ENCODE assay signal across 8 cellular contexts in genomic region chr20:45362804-45363610, GRCh38. TPM values are rescaled to one million over a fixed set of nuclear protein-coding genes. Genes with fewer than 3 reads are reported as not detected.
A peak's percentile ranks its signal among the peaks of the same experiment; 100 is the strongest.
DNase-seq lines count a peak whose midpoint lies in the region; ATAC-seq, FAIRE-seq and TF ChIP-seq lines count a peak whose summit lies in the region.

Gene SYS1, plus strand, starts transcription at chr20:45363156. Its CDS starts 376 bp downstream, at chr20:45363532.

- no peaks in the 10 kb centered on the region for H3K9me3 ChIP-seq in small intestine (ENCODE audit: control insufficient read depth, low read depth)

- H3K36me3 ChIP-seq in bronchial epithelial cell (ENCODE audit: control insufficient read depth, insufficient read depth, low read length) (peaks cover 6% of the 10 kb centered on the region), small intestine (ENCODE audit: control insufficient read depth in 2 of 2, insufficient read depth in 2 of 2, low read length in 2 of 2) (peaks cover 4 to 12% of the 10 kb centered on the region in 2 donors)

- TF ChIP-seq CTCF in AG09309 (IDR thresholded peaks at IDR 0.05; ENCODE audit: control insufficient read depth, insufficient read depth, low read depth, low read length, missing control alignments) (peak; percentile 85), WI38 (IDR thresholded peaks at IDR 0.05; ENCODE audit: low read depth, low read length) (peak; percentile 73), bronchial epithelial cell (IDR thresholded peaks at IDR 0.05; ENCODE audit: insufficient read depth, low read length, severe bottlenecking) (peak; percentile 83)

- ATAC-seq in GM18909 (IDR thresholded peaks at IDR 0.05; ENCODE audit: poor library complexity, unreplicated experiment) (peak; percentile 89), HG03175 (IDR thresholded peaks at IDR 0.05; ENCODE audit: unreplicated experiment) (peak; percentile 87)

- H3K27me3 ChIP-seq in bronchial epithelial cell (ENCODE audit: control insufficient read depth, insufficient read depth, low read length): no peaks in the 10 kb centered on the region
- H3K27me3 ChIP-seq in small intestine (ENCODE audit: control insufficient read depth in 2 of 2, insufficient read depth in 2 of 2, low read length in 2 of 2): no peaks in the 10 kb centered on the region

- no peak for FAIRE-seq in bronchial epithelial cell (lab: Jason Lieb, UNC)
- no peak for FAIRE-seq in small intestine (lab: Jason Lieb, UNC)

- DNase-seq in AG09309 (ENCODE audit: low read depth): peak; percentile 95
- DNase-seq in NCI-H2227 treated with DMSO at 0.1 percent for 48 hours (lab: John Stamatoyannopoulos, UW): peak; percentile 99
- peak; percentile 94 for DNase-seq in bronchial epithelial cell (ENCODE audit: low read depth)
- DNase-seq in iPS-NIHi11 (ENCODE audit: low spot score): peak; percentile 96
- peak; percentile 99 for DNase-seq in small intestine

- H3K4me1 ChIP-seq in small intestine (ENCODE audit: control insufficient read depth in 2 of 2, insufficient read depth in 1 of 2, low read depth in 1 of 2, low read length in 1 of 2): peaks cover 2 to 8% of the 10 kb centered on the region in 2 donors

- H3K4me3 ChIP-seq in AG09309 (ENCODE audit: control insufficient read depth, low read depth, low read length) (peak within 1 kb of the TSS; percentile 69), WI38 (ENCODE audit: low read depth, low read length) (peak within 1 kb of the TSS; percentile 80), bronchial epithelial cell (ENCODE audit: low read depth, low read length) (peak within 1 kb of the TSS; percentile 72), small intestine (ENCODE audit: low read depth in 1 of 2, low read length in 2 of 2) (peak within 1 kb of the TSS; percentile 81 to 85)

- WGBS in small intestine, 3 donors: 0 to 1% (median 0%) methylated on average over 53 to 55 of the region's 55 CpGs

- peak within 1 kb of the TSS; percentile 98 to 99 for H3K27ac ChIP-seq in small intestine (ENCODE audit: low read depth in 1 of 2, low read length in 1 of 2)

RNA-seq across cellular contexts. Expression of gene SYS1, which starts in this region (rescaled TPM):
- 12.0 and 17.9 TPM in 2 replicates for total RNA-seq in bronchial epithelial cell
- 10 to 100 TPM; 13.6 to 31.4 (median 22.4) TPM for polyA plus RNA-seq in small intestine

Comparison
In these comparisons a context has a peak if more than half of its experiments do, and no peak if none do; other contexts are left out.
1. Peak in every context shown above with its lines: DNase-seq, ATAC-seq, H3K4me3 ChIP-seq and H3K27ac ChIP-seq.